In genomic region chr6:149054559-149055194, GRCh38 we compare ENCODE assay signal across 10 cellular contexts.
DNase-seq lines count a peak whose midpoint lies in the region; ATAC-seq and TF ChIP-seq lines count a peak whose summit lies in the region.
"Had no signal": no experiment of that assay in that cellular context is flagged by ENCODE, and none has a peak within 500 bp of the region (broad histone marks: within the 10 kb centered on the region; RNA-seq: fewer than 3 reads in every experiment).

No MANE protein-coding gene starts in this region.

- no peak for TF ChIP-seq CTCF in osteocyte (IDR thresholded peaks at IDR 0.05)
- no peak for TF ChIP-seq CTCF in gastroesophageal sphincter (IDR thresholded peaks at IDR 0.05)

- H3K36me3 Mint-ChIP-seq in osteocyte (ENCODE audit: unreplicated experiment): no peaks in the 10 kb centered on the region

- ATAC-seq in GM18517 (IDR thresholded peaks at IDR 0.05; ENCODE audit: unreplicated experiment): peak; percentile 86
- peak; percentile 82 for ATAC-seq in GM21529 (IDR thresholded peaks at IDR 0.05; ENCODE audit: unreplicated experiment)
- ATAC-seq in HG03342 (IDR thresholded peaks at IDR 0.05; ENCODE audit: unreplicated experiment): peak; percentile 85
- ATAC-seq in gastroesophageal sphincter: no peak

- peaks cover 0 to 8% of the 10 kb centered on the region in 2 donors for H3K36me3 ChIP-seq in gastroesophageal sphincter
- H3K36me3 ChIP-seq: thoracic aorta had no signal

- no peak overlapping the region for H3K4me3 ChIP-seq in gastroesophageal sphincter
- H3K4me3 ChIP-seq: thoracic aorta had no signal

- no peak for TF ChIP-seq POLR2A in gastroesophageal sphincter (IDR thresholded peaks at IDR 0.05)

- H3K27ac ChIP-seq in gastroesophageal sphincter: no peak overlapping the region
- H3K27ac ChIP-seq: thoracic aorta had no signal

- no peaks in the 10 kb centered on the region for H3K9me3 Mint-ChIP-seq in osteocyte (ENCODE audit: unreplicated experiment)
- H3K9me3 Mint-ChIP-seq: dendritic cell treated with granulocyte-macrophage colony-stimulating factor and Interleukin-4, amounts not matched to agents 40 ng/mL and 50 ng/mL, for 4 days had no signal

- no peak overlapping the region for H3K27ac Mint-ChIP-seq in osteocyte (ENCODE audit: unreplicated experiment)
- H3K27ac Mint-ChIP-seq: dendritic cell treated with granulocyte-macrophage colony-stimulating factor and Interleukin-4, amounts not matched to agents 40 ng/mL and 50 ng/mL, for 4 days had no signal

- no peaks in the 10 kb centered on the region for H3K9me3 ChIP-seq in gastroesophageal sphincter
- H3K9me3 ChIP-seq: thoracic aorta had no signal

- H3K27me3 ChIP-seq in gastroesophageal sphincter: no peaks in the 10 kb centered on the region

- no peaks in the 10 kb centered on the region for H3K27me3 Mint-ChIP-seq in osteocyte (ENCODE audit: unreplicated experiment)

- 77 to 80% methylated on average over 6 to 8 of the region's 8 CpGs for WGBS in gastroesophageal sphincter (ENCODE audit: low coverage in 1 of 2), 2 donors

- H3K4me1 Mint-ChIP-seq in osteocyte (ENCODE audit: unreplicated experiment): peaks cover 34% of the 10 kb centered on the region

- no peaks in the 10 kb centered on the region for H3K4me1 ChIP-seq in gastroesophageal sphincter

- TF ChIP-seq EP300 in gastroesophageal sphincter (IDR thresholded peaks at IDR 0.05): no peak

- no peak overlapping the region for H3K4me3 Mint-ChIP-seq in osteocyte (ENCODE audit: unreplicated experiment)
- H3K4me3 Mint-ChIP-seq: dendritic cell treated with granulocyte-macrophage colony-stimulating factor and Interleukin-4, amounts not matched to agents 40 ng/mL and 50 ng/mL, for 4 days had no signal

- peak; percentile 77 for DNase-seq in left kidney (ENCODE audit: low read depth, low spot score)
- DNase-seq in NCI-H146 (lab: John Stamatoyannopoulos, UW): no peak
- no peak for DNase-seq in SHP77 treated with DMSO at 0.1 percent for 48 hours (lab: John Stamatoyannopoulos, UW)
- DNase-seq in osteocyte (ENCODE audit: extremely low spot score, unreplicated experiment): no peak
